In the genomic region with DNA sequence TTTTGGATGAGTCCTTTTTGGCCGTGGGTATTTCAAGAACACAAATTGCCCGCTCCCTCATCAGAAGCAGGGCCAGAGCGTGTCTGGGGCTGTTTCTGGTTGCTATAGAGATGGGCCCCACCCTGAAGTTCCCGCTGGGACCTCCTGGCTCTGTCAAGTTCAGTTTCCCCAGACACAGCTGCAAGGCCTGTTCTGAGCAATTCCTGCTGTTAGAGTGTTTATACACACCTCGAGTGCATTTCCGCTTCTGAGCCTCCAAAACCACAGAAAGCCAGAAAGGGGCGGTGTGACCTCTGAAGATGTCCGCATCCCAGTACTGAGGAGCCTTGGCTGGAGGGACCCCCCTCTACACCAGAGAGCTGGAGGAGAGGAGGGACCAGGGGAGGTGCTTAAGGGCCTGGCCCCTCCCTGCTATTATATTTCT, we compare ENCODE assay signal across 8 cellular contexts. TPM values are rescaled to one million over a fixed set of nuclear protein-coding genes. Genes with fewer than 3 reads are reported as not detected.
DNase-seq lines count a peak whose midpoint lies in the region; ATAC-seq, FAIRE-seq and TF ChIP-seq lines count a peak whose summit lies in the region.

No MANE protein-coding gene starts in this region.

- H3K27ac ChIP-seq in Peyer's patch (peak overlapping the region; percentile 61 to 81 (median 74)), endodermal cell (ENCODE audit: low read depth, low read length) (no peak overlapping the region), pancreas (peak overlapping the region in 1 of 4 donors; percentile 15)

- H3K36me3 ChIP-seq in Peyer's patch: no peaks in the 10 kb centered on the region
- no peaks in the 10 kb centered on the region for H3K36me3 ChIP-seq in endodermal cell (ENCODE audit: control insufficient read depth, insufficient read depth, low read length)
- no peaks in the 10 kb centered on the region for H3K36me3 ChIP-seq in pancreas

- H3K27me3 ChIP-seq in Peyer's patch: no peaks in the 10 kb centered on the region
- H3K27me3 ChIP-seq in endodermal cell (ENCODE audit: control insufficient read depth, insufficient read depth, low read length, poor library complexity, severe bottlenecking): no peaks in the 10 kb centered on the region
- no peaks in the 10 kb centered on the region for H3K27me3 ChIP-seq in pancreas

- no peak overlapping the region for H3K9ac ChIP-seq in endodermal cell (ENCODE audit: extremely low read depth, low read length, poor library complexity, severe bottlenecking)

- H3K4me1 Mint-ChIP-seq in endodermal cell (peaks cover 5% of the 10 kb centered on the region), progenitor cell of endocrine pancreas (ENCODE audit: low read depth) (no peaks in the 10 kb centered on the region)

- no peak overlapping the region for H3K27ac Mint-ChIP-seq in endodermal cell
- no peak overlapping the region for H3K27ac Mint-ChIP-seq in progenitor cell of endocrine pancreas

- H3K36me3 Mint-ChIP-seq in endodermal cell (ENCODE audit: low read depth) (no peaks in the 10 kb centered on the region), progenitor cell of endocrine pancreas (ENCODE audit: insufficient read depth) (no peaks in the 10 kb centered on the region)

- peak in 1 of 6 experiments; percentile 14 for TF ChIP-seq CTCF in Peyer's patch (IDR thresholded peaks at IDR 0.05)
- no peak for TF ChIP-seq CTCF in endodermal cell (conservative IDR thresholded peaks at IDR 0.05)
- TF ChIP-seq CTCF in pancreas (IDR thresholded peaks at IDR 0.05): no peak
- TF ChIP-seq CTCF in progenitor cell of endocrine pancreas (IDR thresholded peaks at IDR 0.05; ENCODE audit: unreplicated experiment): no peak

- WGBS in endodermal cell (ENCODE audit: insufficient coverage in 1 of 2, insufficient read length in 1 of 2), 2 experiments: 80 to 86% methylated on average over 2 to 8 of the region's 8 CpGs
- 75 to 80% methylated on average over 8 of the region's 8 CpGs for WGBS in pancreas, 2 donors

- DNase-seq in AG08395 (ENCODE audit: low spot score): peak; percentile 66
- DNase-seq in Peyer's patch: peak in 2 of 3 donors; percentile 69 to 87
- DNase-seq in endodermal cell: peak; percentile 74
- no peak for DNase-seq in pancreas
- DNase-seq in progenitor cell of endocrine pancreas (ENCODE audit: low spot score, unreplicated experiment): no peak
- no peak for DNase-seq in NCI-H524 (lab: John Stamatoyannopoulos, UW)

- ATAC-seq in GM18511 (IDR thresholded peaks at IDR 0.05; ENCODE audit: unreplicated experiment) (peak; percentile 92), HG02885 (IDR thresholded peaks at IDR 0.05; ENCODE audit: poor library complexity, unreplicated experiment) (peak; percentile 81), pancreas (peak in 3 of 4 donors; percentile 45 to 51 (median 51))

- H3K4me3 ChIP-seq in Peyer's patch (no peak overlapping the region), endodermal cell (ENCODE audit: low read length) (no peak overlapping the region), pancreas (no peak overlapping the region)

- H3K4me3 Mint-ChIP-seq in endodermal cell (no peak overlapping the region), progenitor cell of endocrine pancreas (ENCODE audit: low read depth) (no peak overlapping the region)

- H3K9me3 ChIP-seq in Peyer's patch (no peaks in the 10 kb centered on the region), endodermal cell (ENCODE audit: control insufficient read depth, low read length) (no peaks in the 10 kb centered on the region), pancreas (no peaks in the 10 kb centered on the region)

- H3K9me3 Mint-ChIP-seq in endodermal cell (no peaks in the 10 kb centered on the region), progenitor cell of endocrine pancreas (ENCODE audit: low read depth) (no peaks in the 10 kb centered on the region)

- intact Hi-C loops in pancreas (cut with DNase I): no loop called here

- TF ChIP-seq POLR2A in Peyer's patch (IDR thresholded peaks at IDR 0.05): no peak

- H3K4me1 ChIP-seq in Peyer's patch (peaks cover 0 to 8% (median 3%) of the 10 kb centered on the region in 4 donors), endodermal cell (ENCODE audit: control insufficient read depth, insufficient read depth, low read length) (peaks cover 1% of the 10 kb centered on the region), pancreas (no peaks in the 10 kb centered on the region)

- no peaks in the 10 kb centered on the region for H3K27me3 Mint-ChIP-seq in endodermal cell (ENCODE audit: insufficient read depth)
- H3K27me3 Mint-ChIP-seq in progenitor cell of endocrine pancreas: no peaks in the 10 kb centered on the region

- no peak for FAIRE-seq in pancreas (lab: Jason Lieb, UNC)

RNA-seq across cellular contexts. Expression of a gene that starts 9.3 kb away (rescaled TPM):
- total RNA-seq in Peyer's patch (10 to 100 TPM; 45.4 to 61.4 (median 53.7) TPM), endodermal cell (10 to 100 TPM; 74.3 to 82.7 TPM), pancreas (10 to 100 TPM; 56.0 to 83.5 (median 62.9) TPM), progenitor cell of endocrine pancreas (47.9 and 57.7 TPM in 2 replicates)
- polyA plus RNA-seq in endodermal cell (2013, experiment 1 of 2): 89.2 TPM
- 87.4 TPM for polyA plus RNA-seq in endodermal cell (2013, experiment 2 of 2)
- 100 to 1,000 TPM in 1 of 2 donors, 10 to 100 TPM in 1; 95.0 to 106 TPM for polyA plus RNA-seq in pancreas

RNA-seq across cellular contexts. Expression of a gene that starts 13.9 kb away (rescaled TPM):
- total RNA-seq in Peyer's patch (10 to 100 TPM; 16.5 to 61.4 (median 45.7) TPM), endodermal cell (1 to 10 TPM; 1.6 to 2.7 TPM), pancreas (10 to 100 TPM in 4 of 6 donors, 1 to 10 TPM in 2; 4.2 to 58.2 (median 17.6) TPM), progenitor cell of endocrine pancreas (0.42 and 1.0 TPM in 2 replicates)
- 1.4 TPM for polyA plus RNA-seq in endodermal cell (2013, experiment 1 of 2)
- 0.62 TPM for polyA plus RNA-seq in endodermal cell (2013, experiment 2 of 2)
- polyA plus RNA-seq in pancreas: 10 to 100 TPM; 34.1 to 35.9 TPM

RNA-seq across cellular contexts. Expression of a gene that starts 20.3 kb away (rescaled TPM):
- total RNA-seq in Peyer's patch (10 to 100 TPM in 3 of 4 donors, 1 to 10 TPM in 1; 8.4 to 45.4 (median 22.2) TPM), endodermal cell (1 to 10 TPM; 6.3 to 6.4 TPM), pancreas (10 to 100 TPM in 3 of 6 donors, 1 to 10 TPM in 3; 4.7 to 23.6 (median 10.0) TPM), progenitor cell of endocrine pancreas (2.7 and 3.1 TPM in 2 replicates)
- polyA plus RNA-seq in endodermal cell (2013, experiment 1 of 2): 1.1 TPM
- polyA plus RNA-seq in endodermal cell (2013, experiment 2 of 2): 2.6 TPM
- 10 to 100 TPM; 17.9 to 29.0 TPM for polyA plus RNA-seq in pancreas

RNA-seq across cellular contexts. Expression of a gene that starts 32.3 kb away (rescaled TPM):
- total RNA-seq in Peyer's patch: 10 to 100 TPM; 14.0 to 22.7 (median 16.9) TPM
- 10 to 100 TPM; 27.4 to 35.3 TPM for total RNA-seq in endodermal cell
- polyA plus RNA-seq in endodermal cell (2013, experiment 1 of 2): 21.3 TPM
- 20.3 TPM for polyA plus RNA-seq in endodermal cell (2013, experiment 2 of 2)
- total RNA-seq in pancreas: 10 to 100 TPM in 3 of 6 donors, 1 to 10 TPM in 3; 8.2 to 13.1 (median 10.3) TPM
- 10 to 100 TPM in 1 of 2 donors, 1 to 10 TPM in 1; 9.8 to 12.5 TPM for polyA plus RNA-seq in pancreas
- 13.9 and 17.1 TPM in 2 replicates for total RNA-seq in progenitor cell of endocrine pancreas

RNA-seq across cellular contexts. Expression of a gene that starts 40.2 kb away (rescaled TPM):
- 10 to 100 TPM; 61.1 to 95.7 (median 72.9) TPM for total RNA-seq in Peyer's patch
- 100 to 1,000 TPM; 103 to 118 TPM for total RNA-seq in endodermal cell
- 67.6 TPM for polyA plus RNA-seq in endodermal cell (2013, experiment 1 of 2)
- polyA plus RNA-seq in endodermal cell (2013, experiment 2 of 2): 60.8 TPM
- total RNA-seq in pancreas: 10 to 100 TPM; 40.6 to 59.9 (median 45.9) TPM
- 10 to 100 TPM; 95.3 to 95.8 TPM for polyA plus RNA-seq in pancreas
- 82.7 and 94.0 TPM in 2 replicates for total RNA-seq in progenitor cell of endocrine pancreas

Comparison
In these comparisons a context has a peak if more than half of its experiments do, and no peak if none do; other contexts are left out.
1. DNase-seq: peak in AG08395 (single experiment), Peyer's patch (2 of 3) and endodermal cell (single experiment); none in pancreas (0 of 6), progenitor cell of endocrine pancreas (single experiment) and NCI-H524 (0 of 2).
2. Peak in every context shown above with its lines, with median percentiles within 50 percentile points of each other: ATAC-seq.